ENCODE assay signal across 31 cellular contexts in the genomic region with DNA sequence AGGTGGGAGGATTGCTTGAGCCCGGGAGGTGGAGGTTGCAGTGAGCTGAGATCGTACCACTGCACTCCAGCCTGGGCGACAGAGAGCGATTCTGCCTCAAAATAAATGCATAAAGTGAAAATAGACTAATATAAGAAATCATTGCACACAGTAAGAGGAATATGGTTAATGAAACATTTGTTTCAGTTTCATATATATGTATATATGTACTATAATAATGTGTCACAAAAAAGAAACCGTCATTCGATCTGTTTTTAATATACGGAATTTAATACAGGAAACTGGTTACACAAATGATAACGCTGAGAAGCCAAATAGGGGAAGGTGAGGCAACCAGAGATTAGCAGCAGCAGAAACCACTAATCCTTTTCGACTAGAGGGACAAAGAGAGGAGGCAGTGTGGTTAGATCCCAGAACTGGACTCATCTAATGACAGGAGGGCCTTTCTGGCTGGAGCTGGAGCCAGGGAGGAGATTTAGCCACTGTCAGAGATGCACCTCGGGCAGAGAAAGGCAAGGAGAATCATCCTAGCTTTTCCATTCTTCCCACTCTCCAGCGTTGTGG.
A peak's percentile ranks its signal among the peaks of the same experiment; 100 is the strongest.
DNase-seq lines count a peak whose midpoint lies in the region; ATAC-seq and FAIRE-seq lines count a peak whose summit lies in the region.
"Had no signal": no experiment of that assay in that cellular context is flagged by ENCODE, and none has a peak within 500 bp of the region (broad histone marks: within the 10 kb centered on the region; RNA-seq: fewer than 3 reads in every experiment).

No MANE protein-coding gene starts in this region.

- peaks cover 11% of the 10 kb centered on the region for H3K27me3 Mint-ChIP-seq in central memory CD8-positive, alpha-beta T cell
- H3K27me3 Mint-ChIP-seq: activated CD4-positive, alpha-beta T cell treated with anti-CD3 and anti-CD28 coated beads, Interleukin-2, amount 10 ng/mL, durations not matched to agents 24 days and 14 days; activated T-cell treated with anti-CD3 and anti-CD28 coated beads, Interleukin-2, amount 50 U/mL, for 24 hours had no signal

- peaks cover 6% of the 10 kb centered on the region for H3K4me1 Mint-ChIP-seq in central memory CD8-positive, alpha-beta T cell
- H3K4me1 Mint-ChIP-seq: activated CD4-positive, alpha-beta T cell treated with anti-CD3 and anti-CD28 coated beads, Interleukin-2, amount 10 ng/mL, durations not matched to agents 24 days and 14 days; endodermal cell had no signal

- no peak for FAIRE-seq in frontal cortex (lab: Jason Lieb, UNC)
- FAIRE-seq: A204.1, islet of Langerhans, urothelium cell line had no signal

- DNase-seq in activated CD4-positive, CD25-positive, alpha-beta regulatory T cell (lab: John Stamatoyannopoulos, UW): no peak
- DNase-seq in SKM-1 (lab: John Stamatoyannopoulos, UW; ENCODE audit: unreplicated experiment) (peak; percentile 38), NCI-H526 treated with DMSO at 0.1 percent for 48 hours (lab: John Stamatoyannopoulos, UW) (no peak), T1000 (lab: John Stamatoyannopoulos, UW) (no peak), NCI-H526 (lab: John Stamatoyannopoulos, UW) (no peak), frontal cortex (ENCODE audit: low spot score in 2 of 2) (no peak)
- DNase-seq in central memory CD8-positive, alpha-beta T cell (ENCODE audit: low spot score in 2 of 2): no peak
- DNase-seq: activated CD4-positive, alpha-beta T cell treated with anti-CD3 and anti-CD28 coated beads, Interleukin-2, amount 10 ng/mL, durations not matched to agents 24 days and 14 days; activated gamma-delta T cell treated with Interleukin-2 at 50 U/mL for 16 hours; activated T-cell treated with anti-CD3 and anti-CD28 coated beads, Interleukin-2, amount 50 U/mL, for 24 hours; caudate nucleus; DMS153; endodermal cell; esophagus squamous epithelium; GM23248; Karpas-422; left lung; naive B cell; NCI-H1092 treated with DMSO at 0.1 percent for 48 hours; NCI-H1930; NCI-H69; SIG-M5; sigmoid colon; stimulated activated naive CD4-positive, alpha-beta T cell treated with Interleukin-2 at 50 U/mL for 16 hours; T-helper 1 cell had no signal

- no peaks in the 10 kb centered on the region for H3K36me3 Mint-ChIP-seq in central memory CD8-positive, alpha-beta T cell (ENCODE audit: insufficient read depth)
- H3K36me3 Mint-ChIP-seq: naive B cell had no signal

- H3K9me3 Mint-ChIP-seq in central memory CD8-positive, alpha-beta T cell: no peaks in the 10 kb centered on the region
- H3K9me3 Mint-ChIP-seq: activated CD4-positive, alpha-beta T cell treated with anti-CD3 and anti-CD28 coated beads, Interleukin-2, amount 10 ng/mL, durations not matched to agents 24 days and 14 days; activated T-cell treated with anti-CD3 and anti-CD28 coated beads, Interleukin-2, amount 50 U/mL, for 24 hours; endodermal cell; naive B cell had no signal

- peak; percentile 49 to 58 for ATAC-seq in activated CD4-positive, CD25-positive, alpha-beta regulatory T cell treated with anti-CD3 and anti-CD28 coated beads, Interleukin-2, amount 50 U/mL, for 24 hours
- no peak for ATAC-seq in central memory CD8-positive, alpha-beta T cell (replicated peaks; ENCODE audit: extremely low read depth, poor library complexity, severe bottlenecking)
- ATAC-seq: gastroesophageal sphincter, left lung had no signal

- peak overlapping the region; percentile 27 for H3K27ac Mint-ChIP-seq in central memory CD8-positive, alpha-beta T cell (ENCODE audit: low read depth)
- H3K27ac Mint-ChIP-seq: activated CD4-positive, alpha-beta T cell treated with anti-CD3 and anti-CD28 coated beads, Interleukin-2, amount 10 ng/mL, durations not matched to agents 24 days and 14 days; activated T-cell treated with anti-CD3 and anti-CD28 coated beads, Interleukin-2, amount 50 U/mL, for 24 hours; endodermal cell; progenitor cell of endocrine pancreas had no signal

- no peak overlapping the region for H3K4me3 Mint-ChIP-seq in central memory CD8-positive, alpha-beta T cell
- H3K4me3 Mint-ChIP-seq: activated CD4-positive, alpha-beta T cell treated with anti-CD3 and anti-CD28 coated beads, Interleukin-2, amount 10 ng/mL, durations not matched to agents 24 days and 14 days; activated T-cell treated with anti-CD3 and anti-CD28 coated beads, Interleukin-2, amount 50 U/mL, for 24 hours; endodermal cell; naive B cell had no signal
